8 cellular contexts compared by ENCODE assay signal in the genomic region with DNA sequence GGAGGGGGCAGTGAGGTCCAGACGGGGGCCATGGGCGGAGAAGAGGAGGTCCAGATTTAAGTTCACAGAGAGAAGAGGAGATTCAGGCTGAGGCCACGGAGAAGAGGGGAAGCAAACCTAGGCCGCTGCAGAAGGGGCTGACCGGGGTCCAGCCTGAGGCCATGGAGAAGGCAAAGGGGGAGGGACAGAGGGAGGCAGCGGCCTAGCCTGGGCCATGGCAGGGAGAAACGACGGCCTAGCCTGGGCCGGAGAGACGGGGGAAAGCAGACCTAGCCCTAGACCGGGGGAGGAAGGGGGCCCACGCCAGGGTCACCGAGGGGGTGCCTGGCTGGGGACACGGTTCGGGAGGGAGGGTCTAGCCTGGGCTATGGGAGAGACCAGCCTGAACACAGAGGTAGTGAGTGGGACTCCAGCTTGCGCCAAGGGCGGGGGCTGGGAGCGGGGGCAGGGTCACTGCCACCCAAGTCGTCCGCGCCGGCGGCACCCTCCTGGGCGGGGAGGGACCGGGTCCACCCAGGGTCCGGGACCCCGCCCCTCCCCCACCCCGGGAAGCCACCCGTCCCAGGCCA. TPM values are rescaled to one million over a fixed set of nuclear protein-coding genes. Genes with fewer than 3 reads are reported as not detected.
DNase-seq lines count a peak whose midpoint lies in the region; ATAC-seq and TF ChIP-seq lines count a peak whose summit lies in the region.

No MANE protein-coding gene starts in this region.

- peak overlapping the region; percentile 94 to 100 (median 100) for H3K27ac ChIP-seq in Peyer's patch
- H3K27ac ChIP-seq in duodenal mucosa (ENCODE audit: low read depth, low read length), result peak overlapping the region; percentile 93
- H3K27ac ChIP-seq in uterus, result peak overlapping the region; percentile 96 to 100

- no peak for DNase-seq in T-helper 2 cell treated with Interferon-gamma antibody and Interleukin-4, amounts not matched to agents 5 μg/mL and 100 μg/mL, for 36 hours (ENCODE audit: low spot score)
- DNase-seq in T-helper 2 cell, result no peak
- DNase-seq in Peyer's patch, result no peak
- DNase-seq in mesothelial cell of epicardium (ENCODE audit: low spot score in 2 of 2, unreplicated experiment in 2 of 2), result peak in 1 of 2 experiments; percentile 71
- DNase-seq in uterus, result no peak
- no peak for DNase-seq in NCI-H524 (lab: John Stamatoyannopoulos, UW)

- peak overlapping the region; percentile 92 for H3K4me3 Mint-ChIP-seq in T-helper 2 cell treated with Interferon-gamma antibody and Interleukin-4, amounts not matched to agents 5 μg/mL and 100 μg/mL, for 36 hours
- H3K4me3 Mint-ChIP-seq in mesothelial cell of epicardium, result peak overlapping the region; percentile 93

- H3K9ac ChIP-seq in duodenal mucosa (ENCODE audit: low read depth in 1 of 2, low read length in 2 of 2), result peak overlapping the region; percentile 99

- intact Hi-C loops in uterus (cut with DNase I; ENCODE audit: low total_unique reads), result loop anchor here (10.0 kb wide), 2 partner anchors 90 to 160 kb away; a partner anchor contains a TSS

- no peak for TF ChIP-seq POLR2A in Peyer's patch (IDR thresholded peaks at IDR 0.05)
- TF ChIP-seq POLR2A in uterus (IDR thresholded peaks at IDR 0.05), result no peak

- ATAC-seq in HG02798 (IDR thresholded peaks at IDR 0.05; ENCODE audit: poor library complexity, unreplicated experiment), result peak; percentile 18

- H3K4me3 ChIP-seq in Peyer's patch (peak overlapping the region; percentile 83 to 100 (median 98)), duodenal mucosa (ENCODE audit: low read depth in 1 of 2, low read length in 2 of 2) (peak overlapping the region; percentile 93 to 96), uterus (peak overlapping the region; percentile 78 to 99)

- H3K27me3 ChIP-seq in Peyer's patch (no peaks in the 10 kb centered on the region), duodenal mucosa (ENCODE audit: control insufficient read depth in 1 of 2, insufficient read depth in 2 of 2, low read length in 2 of 2) (no peaks in the 10 kb centered on the region), uterus (no peaks in the 10 kb centered on the region)

- H3K36me3 Mint-ChIP-seq in T-helper 2 cell treated with Interferon-gamma antibody and Interleukin-4, amounts not matched to agents 5 μg/mL and 100 μg/mL, for 36 hours (ENCODE audit: low read depth), result peaks cover 38% of the 10 kb centered on the region
- H3K36me3 Mint-ChIP-seq in mesothelial cell of epicardium, result no peaks in the 10 kb centered on the region

- H3K4me1 ChIP-seq in Peyer's patch (peaks cover 4 to 62% (median 37%) of the 10 kb centered on the region in 4 donors), duodenal mucosa (ENCODE audit: control insufficient read depth in 1 of 2, insufficient read depth in 2 of 2, low read length in 2 of 2) (peaks cover 55 to 62% of the 10 kb centered on the region in 2 donors), uterus (peaks cover 14 to 40% of the 10 kb centered on the region in 2 donors)

- no peaks in the 10 kb centered on the region for H3K36me3 ChIP-seq in Peyer's patch
- peaks cover 14 to 22% of the 10 kb centered on the region in 2 donors for H3K36me3 ChIP-seq in duodenal mucosa (ENCODE audit: control insufficient read depth in 1 of 2, insufficient read depth in 2 of 2, low read length in 2 of 2)
- no peaks in the 10 kb centered on the region for H3K36me3 ChIP-seq in uterus

- H3K27me3 Mint-ChIP-seq in T-helper 2 cell treated with Interferon-gamma antibody and Interleukin-4, amounts not matched to agents 5 μg/mL and 100 μg/mL, for 36 hours (ENCODE audit: low read depth), result no peaks in the 10 kb centered on the region
- H3K27me3 Mint-ChIP-seq in mesothelial cell of epicardium (ENCODE audit: low read depth), result no peaks in the 10 kb centered on the region

- peak overlapping the region; percentile 91 for H3K27ac Mint-ChIP-seq in T-helper 2 cell treated with Interferon-gamma antibody and Interleukin-4, amounts not matched to agents 5 μg/mL and 100 μg/mL, for 36 hours
- peak overlapping the region; percentile 94 for H3K27ac Mint-ChIP-seq in mesothelial cell of epicardium

- TF ChIP-seq CTCF in Peyer's patch (IDR thresholded peaks at IDR 0.05), result no peak
- no peak for TF ChIP-seq CTCF in mesothelial cell of epicardium (IDR thresholded peaks at IDR 0.05; ENCODE audit: unreplicated experiment)
- no peak for TF ChIP-seq CTCF in uterus (IDR thresholded peaks at IDR 0.05)

- H3K9me3 ChIP-seq in Peyer's patch (no peaks in the 10 kb centered on the region), duodenal mucosa (ENCODE audit: control insufficient read depth in 1 of 2, low read length in 2 of 2) (no peaks in the 10 kb centered on the region), uterus (no peaks in the 10 kb centered on the region)

- H3K4me1 Mint-ChIP-seq in T-helper 2 cell treated with Interferon-gamma antibody and Interleukin-4, amounts not matched to agents 5 μg/mL and 100 μg/mL, for 36 hours (ENCODE audit: low read depth), result peaks cover 52% of the 10 kb centered on the region
- peaks cover 44% of the 10 kb centered on the region for H3K4me1 Mint-ChIP-seq in mesothelial cell of epicardium

- H3K9me3 Mint-ChIP-seq in T-helper 2 cell treated with Interferon-gamma antibody and Interleukin-4, amounts not matched to agents 5 μg/mL and 100 μg/mL, for 36 hours, result no peaks in the 10 kb centered on the region
- H3K9me3 Mint-ChIP-seq in mesothelial cell of epicardium, result no peaks in the 10 kb centered on the region

RNA-seq across cellular contexts. Expression of a gene that starts 0.5 kb away (rescaled TPM):
- total RNA-seq in Peyer's patch, result 100 to 1,000 TPM; 107 to 210 (median 119) TPM
- total RNA-seq in mesothelial cell of epicardium, result 192 to 209 TPM (median 204 TPM) in 3 replicates
- total RNA-seq in uterus, result 100 to 1,000 TPM in 3 of 4 donors, 10 to 100 TPM in 1; 94.4 to 281 (median 141) TPM
